1 cellular context compared by ENCODE assay signal in genomic region chr4:152735302-152735917, GRCh38.
TF ChIP-seq lines count a peak whose summit lies in the region.

No MANE protein-coding gene starts in this region.

TF ChIP-seq in HCT116, 20 proteins besides CTCF, POLR2A, EP300 and RAD21:
- peak; percentile 13; the same call in 1 of the 2 replicates for TF ChIP-seq CEBPB (IDR thresholded peaks at IDR 0.05; ENCODE audit: low read depth)
- no peak for TF ChIP-seq EZH2phosphoT487 (IDR thresholded peaks at IDR 0.05; ENCODE audit: borderline replicate concordance)
- TF ChIP-seq YY1 (IDR thresholded peaks at IDR 0.05; ENCODE audit: extremely low read depth, insufficient replicate concordance, low read depth, low read length) = no peak
- TF ChIP-seq SP1 (IDR thresholded peaks at IDR 0.05; ENCODE audit: low read depth) = no peak
- TF ChIP-seq FOSL1 (IDR thresholded peaks at IDR 0.05; ENCODE audit: low read depth) = no peak
- no peak for TF ChIP-seq JUND (IDR thresholded peaks at IDR 0.05)
